19 cellular contexts compared by ENCODE assay signal in the genomic region with DNA sequence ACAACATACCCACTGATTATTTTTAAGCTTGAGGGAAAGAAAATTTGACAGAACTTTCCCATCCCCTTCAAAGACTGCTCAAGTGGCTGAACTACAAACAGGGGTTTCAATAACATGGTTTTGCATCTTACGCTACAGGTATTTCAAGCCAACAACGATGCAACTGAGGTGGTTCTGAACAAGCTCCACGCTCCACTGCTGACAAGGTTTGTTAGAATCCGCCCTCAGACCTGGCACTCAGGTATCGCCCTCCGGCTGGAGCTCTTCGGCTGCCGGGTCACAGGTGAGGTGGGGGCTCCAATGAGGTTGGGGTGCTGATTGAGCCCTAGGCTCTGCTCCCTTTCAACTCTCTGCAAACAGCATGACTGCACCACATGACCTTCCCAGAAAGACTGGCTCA.
"Had no signal": no experiment of that assay in that cellular context is flagged by ENCODE, and none has a peak within 500 bp of the region (broad histone marks: within the 10 kb centered on the region; RNA-seq: fewer than 3 reads in every experiment).

No MANE protein-coding gene starts in this region.

- H3K9me3 ChIP-seq: MG63, SK-N-SH had no signal

- FAIRE-seq: RCC 7860 had no signal

- H3K4me3 ChIP-seq: MG63 had no signal

- H3K27me3 ChIP-seq: MG63 had no signal

- H3K4me2 ChIP-seq: SK-N-SH had no signal

- H3K9me2 ChIP-seq: SK-N-SH had no signal

- DNase-seq: Karpas-422, KBM-7, MG63, NCI-H1092, NCI-H1105 treated with DMSO at 0.1 percent for 48 hours, NCI-H1417 treated with DMSO at 0.1 percent for 48 hours, NCI-H146, NCI-H1930, NCI-H2081, NCI-H2107, NCI-H2227 treated with DMSO at 0.1 percent for 48 hours, NCI-H526 treated with DMSO at 0.1 percent for 48 hours, NCI-H748 treated with DMSO at 0.1 percent for 48 hours, Right ventricle myocardium superior, RPMI8226, SIG-M5, SW 1271 had no signal

- H3K9ac ChIP-seq: SK-N-SH had no signal

- H3K36me3 ChIP-seq: MG63 had no signal
